Comparison of ENCODE assay signal across 13 cellular contexts in the genomic region with DNA sequence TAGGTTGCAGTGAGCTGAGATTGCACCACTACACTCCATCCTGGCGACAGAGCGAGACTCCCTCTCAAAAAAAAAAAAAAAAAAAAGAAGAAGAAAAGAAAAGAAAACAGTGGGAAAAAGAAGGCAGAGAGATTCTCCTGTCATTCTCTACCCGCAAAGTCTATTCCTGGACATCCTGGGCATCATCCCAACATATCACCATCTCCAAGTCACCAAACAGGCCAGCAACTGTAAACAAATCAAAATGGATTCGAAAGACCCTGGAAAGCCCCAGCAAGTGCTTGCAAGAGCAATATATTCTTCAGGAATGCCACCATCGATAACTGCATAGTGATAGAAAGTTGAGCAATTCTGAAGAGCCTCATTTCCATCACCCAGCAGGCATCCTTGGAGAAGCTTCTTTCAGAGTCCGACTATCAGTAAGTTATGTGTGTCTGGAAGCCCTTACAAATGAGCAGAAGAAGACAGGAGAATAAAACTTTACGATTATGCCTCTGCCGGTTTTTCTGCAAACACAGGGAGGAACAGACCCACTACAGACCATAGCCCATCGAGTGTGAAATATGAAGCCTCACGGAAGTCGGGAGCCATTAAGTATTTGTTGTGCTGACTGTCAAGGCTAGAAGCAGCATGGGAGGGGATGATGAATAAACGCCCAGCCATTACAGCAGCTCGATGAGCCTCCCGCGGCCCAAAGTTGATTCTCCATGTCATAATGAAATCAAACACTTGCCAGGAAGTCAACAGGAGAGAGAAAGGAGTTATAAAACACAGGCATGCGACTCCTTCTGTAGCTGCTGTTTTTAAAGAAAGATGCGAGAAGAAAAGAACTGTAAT.
DNase-seq lines count a peak whose midpoint lies in the region; ATAC-seq lines count a peak whose summit lies in the region.
"Had no signal": no experiment of that assay in that cellular context is flagged by ENCODE, and none has a peak within 500 bp of the region (broad histone marks: within the 10 kb centered on the region; RNA-seq: fewer than 3 reads in every experiment).

No MANE protein-coding gene starts in this region.

- H2BK5ac ChIP-seq in mesenchymal stem cell (ENCODE audit: low read depth, low read length, poor library complexity, severe bottlenecking), result no peak overlapping the region

- no peak overlapping the region for H3K4ac ChIP-seq in mesenchymal stem cell (ENCODE audit: low read depth in 1 of 2, low read length in 2 of 2)

- ATAC-seq in HG03565 (IDR thresholded peaks at IDR 0.05; ENCODE audit: unreplicated experiment), result no peak
- ATAC-seq in HG02642 (IDR thresholded peaks at IDR 0.05; ENCODE audit: poor library complexity, unreplicated experiment), result no peak
- no peak for ATAC-seq in GM21367 (IDR thresholded peaks at IDR 0.05; ENCODE audit: unreplicated experiment)
- ATAC-seq: stimulated activated naive CD8-positive, alpha-beta T cell treated with anti-CD3 and anti-CD28 coated beads, Interleukin-15, amount 100 ng/mL, for 72 hours had no signal

- H4K8ac ChIP-seq in mesenchymal stem cell (ENCODE audit: low read length), result no peak overlapping the region

- H3K36me3 ChIP-seq in mesenchymal stem cell (ENCODE audit: control insufficient read depth in 1 of 2, insufficient read depth in 2 of 2, low read depth in 1 of 2, low read length in 2 of 2), result no peaks in the 10 kb centered on the region
- H3K36me3 ChIP-seq: BLaER1, brain microvascular endothelial cell had no signal

- H3K27me3 ChIP-seq in mesenchymal stem cell (ENCODE audit: control insufficient read depth in 1 of 2, insufficient read depth in 1 of 2, low read length in 2 of 2), result peaks cover 56 to 70% of the 10 kb centered on the region in 2 experiments
- H3K27me3 ChIP-seq: BLaER1 had no signal

- DNase-seq in DMS153 treated with DMSO at 0.1 percent for 48 hours (lab: John Stamatoyannopoulos, UW; ENCODE audit: unreplicated experiment), result peak; percentile 78
- DNase-seq in NCI-H146 (lab: John Stamatoyannopoulos, UW), result peak; percentile 79
- DNase-seq in SHP77 treated with DMSO at 0.1 percent for 48 hours (lab: John Stamatoyannopoulos, UW), result peak; percentile 25
- peak; percentile 50 for DNase-seq in mesenchymal stem cell
- DNase-seq in activated T-cell treated with anti-CD3 and anti-CD28 coated beads, Interleukin-2, amount 50 U/mL, for 1 hour, result no peak
- DNase-seq: activated CD4-positive, alpha-beta T cell treated with anti-CD3 and anti-CD28 coated beads for 48 hours; brain microvascular endothelial cell; OCI-M1; stimulated activated naive CD8-positive, alpha-beta T cell treated with anti-CD3 and anti-CD28 coated beads, Interleukin-15, amount 100 ng/mL, for 72 hours had no signal

- H3K4me3 ChIP-seq in mesenchymal stem cell (ENCODE audit: insufficient read depth in 1 of 2, low read depth in 1 of 2, low read length in 2 of 2), result peak overlapping the region in 1 of 2 experiments; percentile 46
- H3K4me3 ChIP-seq: BLaER1 had no signal

- H3K4me2 ChIP-seq in mesenchymal stem cell (ENCODE audit: low read length, poor library complexity, severe bottlenecking), result no peak overlapping the region
- H3K4me2 ChIP-seq: BLaER1 had no signal

- no peak overlapping the region for H3K27ac ChIP-seq in mesenchymal stem cell (ENCODE audit: low read length, poor library complexity, severe bottlenecking)
- H3K27ac ChIP-seq: BLaER1, brain microvascular endothelial cell had no signal

- H4K91ac ChIP-seq in mesenchymal stem cell (ENCODE audit: low read length), result no peak overlapping the region

- H2AFZ ChIP-seq in mesenchymal stem cell (ENCODE audit: low read depth, low read length), result no peak overlapping the region

- no peaks in the 10 kb centered on the region for H3K9me3 ChIP-seq in mesenchymal stem cell (ENCODE audit: control insufficient read depth, low read length)
- H3K9me3 ChIP-seq: BLaER1 had no signal

- peak overlapping the region; percentile 12 for H3K9ac ChIP-seq in mesenchymal stem cell (ENCODE audit: low read length)
- H3K9ac ChIP-seq: BLaER1 had no signal

- H3K18ac ChIP-seq in mesenchymal stem cell (ENCODE audit: low read depth in 1 of 2, low read length in 2 of 2), result peak overlapping the region in 1 of 2 experiments; percentile 19

- no peaks in the 10 kb centered on the region for H3K79me1 ChIP-seq in mesenchymal stem cell (replicated peaks; ENCODE audit: low read length, poor library complexity, severe bottlenecking)

- no peak overlapping the region for H2BK120ac ChIP-seq in mesenchymal stem cell (ENCODE audit: low read depth, low read length)

- no peak overlapping the region for H2BK12ac ChIP-seq in mesenchymal stem cell (ENCODE audit: low read length in 2 of 2)

- H2AK5ac ChIP-seq in mesenchymal stem cell (ENCODE audit: low read length, severe bottlenecking), result no peak overlapping the region

- no peaks in the 10 kb centered on the region for H3K4me1 ChIP-seq in mesenchymal stem cell (ENCODE audit: control insufficient read depth, insufficient read depth, low read depth, low read length)

- 18% methylated on average over 14 of the region's 17 CpGs for WGBS in mesenchymal stem cell

- H2BK15ac ChIP-seq in mesenchymal stem cell (ENCODE audit: low read depth, poor library complexity, severe bottlenecking), result no peak overlapping the region

- H3K14ac ChIP-seq in mesenchymal stem cell (ENCODE audit: low read length in 2 of 2), result no peak overlapping the region

- H3K23ac ChIP-seq in mesenchymal stem cell (ENCODE audit: low read length in 2 of 2), result no peak overlapping the region
